Comparison of ENCODE assay signal across 31 cellular contexts in genomic region chr4:1832690-1833089, GRCh38. TPM values are rescaled to one million over a fixed set of nuclear protein-coding genes. Genes with fewer than 3 reads are reported as not detected.
"Had no signal": no experiment of that assay in that cellular context is flagged by ENCODE, and none has a peak within 500 bp of the region (broad histone marks: within the 10 kb centered on the region; RNA-seq: fewer than 3 reads in every experiment).

No MANE protein-coding gene starts in this region.

- ATAC-seq: activated CD8-positive, alpha-beta memory T cell treated with anti-CD3 and anti-CD28 coated beads, Interleukin-2, amount 10 ng/mL, durations not matched to agents 7 days and 5 days; K562 had no signal

- H3K9me3 ChIP-seq: MG63 had no signal

- H3K27me3 ChIP-seq: cardiac muscle cell, MG63 had no signal

- H3K27ac ChIP-seq: cardiac muscle cell, WERI-Rb-1 had no signal

- DNase-seq: activated CD4-positive, alpha-beta memory T cell treated with anti-CD3 and anti-CD28 coated beads, Interleukin-2, amount 10 ng/mL, durations not matched to agents 7 days and 5 days; activated CD4-positive, alpha-beta T cell treated with anti-CD3 and anti-CD28 coated beads for 1 hour; activated CD4-positive, alpha-beta T cell treated with anti-CD3 and anti-CD28 coated beads for 48 hours; activated CD4-positive, CD25-positive, alpha-beta regulatory T cell; activated CD8-positive, alpha-beta memory T cell treated with anti-CD3 and anti-CD28 coated beads for 24 hours; activated CD8-positive, alpha-beta memory T cell treated with anti-CD3 and anti-CD28 coated beads, Interleukin-2, amount 10 ng/mL, durations not matched to agents 7 days and 5 days; activated CD8-positive, alpha-beta memory T cell treated with anti-CD3 and anti-CD28 coated beads, Interleukin-2, amount 50 U/mL, for 48 hours; activated effector memory CD4-positive, alpha-beta T cell treated with Interleukin-2 at 50 U/mL for 16 hours; activated naive CD4-positive, alpha-beta T cell treated with anti-CD3 and anti-CD28 coated beads, Interleukin-2, amount 50 U/mL, for 16 hours; activated naive CD8-positive, alpha-beta T cell treated with anti-CD3 and anti-CD28 coated beads for 36 hours; activated T-cell treated with anti-CD3 and anti-CD28 coated beads, Interleukin-2, amount 50 U/mL, for 48 hours; amniotic stem cell; aorta; Karpas-422; MG63; NCI-H1092; NCI-H1436 treated with DMSO at 0.1 percent for 48 hours; NCI-H1694 treated with DMSO at 0.1 percent for 48 hours; NCI-H2029; NCI-H345; NCI-H524 treated with DMSO at 0.1 percent for 48 hours; NCI-H748 treated with DMSO at 0.1 percent for 48 hours; OCI-M1; Right ventricle myocardium superior; SW 1271; T-helper 1 cell; T-helper 2 cell; T-helper 9 cell; WERI-Rb-1 had no signal

- H3K4me3 ChIP-seq: cardiac muscle cell, K562, MG63 had no signal

RNA-seq across cellular contexts. Expression of gene FGFR3, which starts 39.6 kb away (rescaled TPM):
- total RNA-seq: activated naive CD8-positive, alpha-beta T cell treated with anti-CD3 and anti-CD28 coated beads for 36 hours had no signal
